20 cellular contexts compared by ENCODE assay signal in genomic region chr2:10984418-10985130, GRCh38.
DNase-seq lines count a peak whose midpoint lies in the region; ATAC-seq, FAIRE-seq and TF ChIP-seq lines count a peak whose summit lies in the region.
"Had no signal": no experiment of that assay in that cellular context is flagged by ENCODE, and none has a peak within 500 bp of the region (broad histone marks: within the 10 kb centered on the region; RNA-seq: fewer than 3 reads in every experiment).

No MANE protein-coding gene starts in this region.

- H3K79me2 ChIP-seq in HepG2 (ENCODE audit: insufficient read depth, low read length), result no peaks in the 10 kb centered on the region

- H3K27ac Mint-ChIP-seq in brain (peak overlapping the region in 3 of 5 experiments; percentile 83 to 91 (median 90)), glutamatergic neuron (ENCODE audit: unreplicated experiment) (peak overlapping the region; percentile 26), type B pancreatic cell (no peak overlapping the region)

- H3K27me3 Mint-ChIP-seq in brain (no peaks in the 10 kb centered on the region), glutamatergic neuron (ENCODE audit: unreplicated experiment) (peaks cover 13% of the 10 kb centered on the region), type B pancreatic cell (peaks cover 20% of the 10 kb centered on the region)

- TF ChIP-seq CTCF in brain (conservative IDR thresholded peaks at IDR 0.05) (no peak), glutamatergic neuron (IDR thresholded peaks at IDR 0.05; ENCODE audit: partially characterized antibody, unreplicated experiment) (no peak), HepG2 (CRISPR knock-in tag; IDR thresholded peaks at IDR 0.05) (no peak), testis (IDR thresholded peaks at IDR 0.05) (no peak), RWPE1 (conservative IDR thresholded peaks at IDR 0.05; ENCODE audit: low read depth) (no peak), type B pancreatic cell (conservative IDR thresholded peaks at IDR 0.05) (no peak)

- peaks cover 21% of the 10 kb centered on the region for H3K9me3 ChIP-seq in HepG2 (ENCODE audit: low read length)
- no peaks in the 10 kb centered on the region for H3K9me3 ChIP-seq in testis

- in situ Hi-C loops in HepG2 (cut with HindIII; ENCODE audit: extremely low pct_ligation_motif_present, low pct_unique_long_range_greater_than_20kb), result no loop called here

- no peak overlapping the region for H3K4me2 ChIP-seq in HepG2 (ENCODE audit: low read depth, low read length)

- no peak overlapping the region for H3K4me3 Mint-ChIP-seq in brain
- H3K4me3 Mint-ChIP-seq in glutamatergic neuron (ENCODE audit: unreplicated experiment), result peak overlapping the region; percentile 45
- no peak overlapping the region for H3K4me3 Mint-ChIP-seq in type B pancreatic cell
- H3K4me3 Mint-ChIP-seq: CD8-positive, alpha-beta memory T cell had no signal

- H3K4me3 ChIP-seq in HepG2 (replicated peaks in 1 of 3; ENCODE audit: insufficient read depth in 1 of 3, low read depth in 2 of 3, low read length in 3 of 3) (no peak overlapping the region), testis (no peak overlapping the region)
- H3K4me3 ChIP-seq: K562 had no signal

- no peak for TF ChIP-seq RAD21 in HepG2 (CRISPR knock-in tag; IDR thresholded peaks at IDR 0.05)

- H3K4me1 Mint-ChIP-seq in brain, result peaks cover 43% of the 10 kb centered on the region
- peaks cover 45% of the 10 kb centered on the region for H3K4me1 Mint-ChIP-seq in glutamatergic neuron (ENCODE audit: low read depth, unreplicated experiment)
- H3K4me1 Mint-ChIP-seq in type B pancreatic cell (ENCODE audit: unreplicated experiment), result peaks cover 12% of the 10 kb centered on the region
- H3K4me1 Mint-ChIP-seq: CD8-positive, alpha-beta memory T cell had no signal

- TF ChIP-seq POLR2A in HepG2 (IDR thresholded peaks at IDR 0.05; ENCODE audit: insufficient read depth in 1 of 2, low read depth in 2 of 2, low read length in 2 of 2), result no peak
- TF ChIP-seq POLR2A in testis (IDR thresholded peaks at IDR 0.05), result no peak

- no peaks in the 10 kb centered on the region for H3K4me1 ChIP-seq in HepG2 (ENCODE audit: insufficient read depth, low read length)
- peaks cover 14% of the 10 kb centered on the region for H3K4me1 ChIP-seq in testis

- CTCF ChIA-PET in HepG2 (lab: Yijun Ruan, JAX; ENCODE audit: low intra/inter-chr PET ratio, low total read pairs), result no interaction called here
- CTCF ChIA-PET in RWPE1 (lab: Yijun Ruan, JAX), result no interaction called here

- WGBS in HepG2 (ENCODE audit: low lambda C conversion rate), result 14% methylated on average over 6 of the region's 6 CpGs
- 68 to 70% methylated on average over 6 of the region's 6 CpGs for WGBS in testis, 2 donors

- H3K27me3 ChIP-seq in HepG2 (ENCODE audit: control insufficient read depth in 1 of 2, insufficient read depth in 2 of 2, low read length in 2 of 2) (peaks cover 4 to 54% of the 10 kb centered on the region in 2 experiments; a peak in 4 of 5 replicates), testis (no peaks in the 10 kb centered on the region)

- H3K9me3 Mint-ChIP-seq in brain (peaks cover 0 to 3% (median 0%) of the 10 kb centered on the region in 5 experiments), glutamatergic neuron (ENCODE audit: unreplicated experiment) (peaks cover 18% of the 10 kb centered on the region), type B pancreatic cell (no peaks in the 10 kb centered on the region)
- H3K9me3 Mint-ChIP-seq: CD8-positive, alpha-beta memory T cell had no signal

- H2AFZ ChIP-seq in HepG2 (ENCODE audit: low read length), result no peak overlapping the region

- ATAC-seq in HepG2 (no peak), GM18907 (IDR thresholded peaks at IDR 0.05; ENCODE audit: unreplicated experiment) (no peak)
- ATAC-seq: K562 had no signal

- no peaks in the 10 kb centered on the region for H4K20me1 ChIP-seq in HepG2 (ENCODE audit: insufficient read depth, low read length)

- DNase-seq in glutamatergic neuron (no peak), HepG2 (ENCODE audit: low spot score) (no peak), testis (no peak), RWPE1 (ENCODE audit: low spot score) (no peak), type B pancreatic cell (ENCODE audit: extremely low spot score, unreplicated experiment) (no peak)
- DNase-seq: ACHN; C1 segment of cervical spinal cord; CD8-positive, alpha-beta memory T cell; NCI-H1105; NCI-H2081; NCI-H69; NK-92 treated with Interleukin-12 subunit alpha and Interleukin-12 subunit beta, amount 100 ng/mL, for 24 hours; SIG-M5 had no signal

- TF ChIP-seq EP300 in HepG2 (IDR thresholded peaks at IDR 0.05; ENCODE audit: low read depth in 2 of 2, low read length in 2 of 2), result no peak
- no peak for TF ChIP-seq EP300 in HepG2 (CRISPR knock-in tag; IDR thresholded peaks at IDR 0.05; ENCODE audit: borderline replicate concordance)

- no peak for FAIRE-seq in HepG2 (lab: Jason Lieb, UNC)
- FAIRE-seq: GM12891, GM18507, H1, K562, RCC 7860 had no signal

- BruUV-seq in HepG2 (replicated peaks; lab: Mats Ljungman, UMichigan), result no TSS peak

- intact Hi-C loops in HepG2 (cut with micrococcal nuclease; ENCODE audit: unreplicated experiment) (no loop called here), testis (cut with DNase I; ENCODE audit: low total_unique reads) (no loop called here)

- H3K27ac ChIP-seq in HepG2 (ENCODE audit: extremely low read length, insufficient read depth, low read length), result no peak overlapping the region
- H3K27ac ChIP-seq in testis, result peak overlapping the region; percentile 18 to 58
- H3K27ac ChIP-seq in RWPE1, result no peak overlapping the region

- H3K36me3 ChIP-seq in HepG2 (replicated peaks in 1 of 2; ENCODE audit: control insufficient read depth in 1 of 2, insufficient read depth in 2 of 2, low read length in 2 of 2), result no peaks in the 10 kb centered on the region
- no peaks in the 10 kb centered on the region for H3K36me3 ChIP-seq in testis (ENCODE audit: low read depth, missing control alignments)

- H3K36me3 Mint-ChIP-seq in brain, result no peaks in the 10 kb centered on the region
- H3K36me3 Mint-ChIP-seq in glutamatergic neuron (ENCODE audit: unreplicated experiment), result peaks cover 2% of the 10 kb centered on the region
- no peaks in the 10 kb centered on the region for H3K36me3 Mint-ChIP-seq in type B pancreatic cell
- H3K36me3 Mint-ChIP-seq: CD8-positive, alpha-beta memory T cell had no signal

- POLR2A ChIA-PET in HepG2 (lab: Yijun Ruan, JAX), result no interaction called here
- POLR2A ChIA-PET in RWPE1 (lab: Yijun Ruan, JAX; ENCODE audit: low non-redundant PET), result no interaction called here

- H3K9ac ChIP-seq in HepG2 (ENCODE audit: insufficient read depth, low read depth, low read length), result no peak overlapping the region

TF ChIP-seq in HepG2, 621 proteins besides CTCF, POLR2A, EP300 and RAD21:
- TF ChIP-seq TAF15 (IDR thresholded peaks at IDR 0.05; ENCODE audit: low read depth, low read length, poor library complexity, severe bottlenecking) (no peak), MTA3 (CRISPR knock-in tag; IDR thresholded peaks at IDR 0.05) (no peak), TMF1 (CRISPR knock-in tag; IDR thresholded peaks at IDR 0.05; ENCODE audit: low read depth) (no peak), PRPF4 (IDR thresholded peaks at IDR 0.05; ENCODE audit: low read depth, low read length, poor library complexity, severe bottlenecking) (no peak), ATF7 (IDR thresholded peaks at IDR 0.05) (peak; percentile 57), ATF7 (CRISPR knock-in tag; IDR thresholded peaks at IDR 0.05) (no peak), MXD4 (CRISPR knock-in tag; IDR thresholded peaks at IDR 0.05) (no peak), CREB1 (IDR thresholded peaks at IDR 0.05) (peak; percentile 77), CREB1 (CRISPR knock-in tag; IDR thresholded peaks at IDR 0.05) (no peak), ISX (CRISPR knock-in tag; conservative IDR thresholded peaks at IDR 0.05) (no peak), SOX5 (CRISPR knock-in tag; IDR thresholded peaks at IDR 0.05; ENCODE audit: borderline replicate concordance) (no peak), ZNF235 (CRISPR knock-in tag; IDR thresholded peaks at IDR 0.05; ENCODE audit: borderline replicate concordance) (no peak)

Comparison
In these comparisons a context has a peak if more than half of its experiments do, and no peak if none do; other contexts are left out.
1. H3K27ac ChIP-seq: peak in testis (2 of 2); none in HepG2 (single experiment) and RWPE1 (single experiment).